ENCODE assay signal across 1 cellular context in genomic region chr1:212680691-212681090, GRCh38.
TF ChIP-seq lines count a peak whose summit lies in the region.

No MANE protein-coding gene starts in this region.

TF ChIP-seq in GM12878, 131 proteins besides CTCF, POLR2A, EP300 and RAD21:
- TF ChIP-seq RB1 (IDR thresholded peaks at IDR 0.05; ENCODE audit: borderline replicate concordance) (no peak), PML (IDR thresholded peaks at IDR 0.05; ENCODE audit: low read length) (no peak), NR2C1 (IDR thresholded peaks at IDR 0.05) (no peak), E4F1 (IDR thresholded peaks at IDR 0.05; ENCODE audit: borderline replicate concordance, partially characterized antibody) (no peak), MTA2 (IDR thresholded peaks at IDR 0.05; ENCODE audit: low read depth) (no peak), GABPA (IDR thresholded peaks at IDR 0.05; ENCODE audit: low read depth) (no peak), CEBPB (IDR thresholded peaks at IDR 0.05; ENCODE audit: borderline replicate concordance in 1 of 2, low read depth in 2 of 2, low read length in 2 of 2) (no peak), NBN (IDR thresholded peaks at IDR 0.05) (no peak), BRCA1 (IDR thresholded peaks at IDR 0.05; ENCODE audit: low read depth, low read length) (no peak), IRF3 (IDR thresholded peaks at IDR 0.05) (no peak)
